Comparison of ENCODE assay signal across 8 cellular contexts in the genomic region with DNA sequence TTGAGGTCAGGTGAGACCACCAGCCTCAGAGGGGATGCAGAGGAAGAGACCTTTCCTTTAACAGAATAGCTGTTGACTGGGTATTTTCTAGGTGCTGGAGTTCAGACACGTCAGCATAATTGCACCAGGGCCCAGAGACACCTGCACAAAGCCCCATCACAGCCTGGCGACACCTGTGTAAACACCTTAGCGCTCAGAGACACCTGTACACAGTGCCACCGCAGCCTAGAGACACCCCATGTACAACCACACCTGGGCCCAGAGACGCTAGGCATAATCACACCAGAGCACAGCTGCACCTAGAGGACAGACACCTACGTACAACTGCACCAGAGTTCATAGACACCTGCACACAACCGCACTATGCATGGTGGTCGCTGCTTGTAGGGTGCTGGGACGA. TPM values are rescaled to one million over a fixed set of nuclear protein-coding genes. Genes with fewer than 3 reads are reported as not detected.
DNase-seq lines count a peak whose midpoint lies in the region; ATAC-seq, FAIRE-seq and TF ChIP-seq lines count a peak whose summit lies in the region.
"Had no signal": no experiment of that assay in that cellular context is flagged by ENCODE, and none has a peak within 500 bp of the region (broad histone marks: within the 10 kb centered on the region; RNA-seq: fewer than 3 reads in every experiment).

No MANE protein-coding gene starts in this region.

- H3K4me2 ChIP-seq in GM12878 (ENCODE audit: control insufficient read depth, insufficient read depth): peak overlapping the region; percentile 85
- peak overlapping the region; percentile 100 for H3K4me2 ChIP-seq in neural progenitor cell

- H3K9ac ChIP-seq in GM12878 (ENCODE audit: control insufficient read depth, insufficient read depth, low read length): peak overlapping the region; percentile 98
- peak overlapping the region; percentile 55 for H3K9ac ChIP-seq in neural progenitor cell

- no peak for TF ChIP-seq RAD21 in GM12878 (IDR thresholded peaks at IDR 0.05; ENCODE audit: insufficient read depth, low read depth, low read length)

- FAIRE-seq in GM12878 (lab: Jason Lieb, UNC): no peak

- BruUV-seq in GM12878 (replicated peaks; lab: Mats Ljungman, UMichigan): no TSS peak

- in situ Hi-C loops in GM12878 (cut with MboI): no loop called here

- H3K4me3 Mint-ChIP-seq in neural progenitor cell: peak overlapping the region; percentile 89

- ATAC-seq in GM12878: 0 out of 3 replicates have a peak, but pooled peaks have one; percentile 2

- H3K9me3 ChIP-seq in GM12878 (replicated peaks; ENCODE audit: control insufficient read depth, insufficient read depth, low read length) (no peaks in the 10 kb centered on the region), neural progenitor cell (ENCODE audit: low read depth) (no peaks in the 10 kb centered on the region)

- H3K4me1 Mint-ChIP-seq in neural progenitor cell: peaks cover 17% of the 10 kb centered on the region

- no peak for DNase-seq in GM06990 (ENCODE audit: extremely low read depth, insufficient read length)
- DNase-seq in NAMALWA (ENCODE audit: low spot score): peak; percentile 39
- DNase-seq in GM12878 (ENCODE audit: low read depth, low spot score): no peak
- no peak for DNase-seq in neural progenitor cell (ENCODE audit: low spot score)
- no peak for DNase-seq in NCI-H1694 treated with DMSO at 0.1 percent for 48 hours (lab: John Stamatoyannopoulos, UW)
- no peak for DNase-seq in NK-92 (lab: John Stamatoyannopoulos, UW; ENCODE audit: unreplicated experiment)
- no peak for DNase-seq in putamen (ENCODE audit: low spot score)
- DNase-seq: NCI-H1048 had no signal

- SMC1A ChIA-PET in GM12878 (lab: Charles Lee; ENCODE audit: uncharacterized antibody, unreplicated experiment): interaction anchor here (1.2 to 2.2 kb wide), 2 partner anchors 9 to 46 kb away, joined by 3 to 8 read pairs; no protein-coding TSS in a partner anchor

- RAD21 ChIA-PET in GM12878 (lab: Charles Lee; ENCODE audit: unreplicated experiment): interaction anchor here (1.6 to 2.9 kb wide), 2 partner anchors 9 to 447 kb away, joined by 4 to 12 read pairs; no protein-coding TSS in a partner anchor

- H3K36me3 ChIP-seq in GM06990 (ENCODE audit: control insufficient read depth, insufficient read depth, low read length): peaks cover 16% of the 10 kb centered on the region
- H3K36me3 ChIP-seq in GM12878 (ENCODE audit: control insufficient read depth in 2 of 2, insufficient read depth in 2 of 2, low read length in 1 of 2): peaks cover 5 to 27% of the 10 kb centered on the region in 2 experiments; a peak in 3 of 4 replicates
- H3K36me3 ChIP-seq in neural progenitor cell: peaks cover 4% of the 10 kb centered on the region

- H3K79me2 ChIP-seq in GM12878 (ENCODE audit: control insufficient read depth, insufficient read depth, low read length) (peaks cover 45% of the 10 kb centered on the region), neural progenitor cell (ENCODE audit: low read depth) (peaks cover 68% of the 10 kb centered on the region)

- CTCF ChIA-PET in GM12878 (lab: Yijun Ruan, JAX): interaction anchor here (0.8 to 1.6 kb wide), 2 partner anchors 10 to 463 kb away, joined by 3 to 6 read pairs; no protein-coding TSS in a partner anchor

- no peaks in the 10 kb centered on the region for H3F3A ChIP-seq in neural progenitor cell (ENCODE audit: low read depth)

- H3K4me1 ChIP-seq in GM12878 (ENCODE audit: control insufficient read depth, insufficient read depth, low read length): peaks cover 14% of the 10 kb centered on the region
- peaks cover 12% of the 10 kb centered on the region for H3K4me1 ChIP-seq in neural progenitor cell

- H2AFZ ChIP-seq in GM12878 (ENCODE audit: control insufficient read depth, low read depth, low read length) (no peak overlapping the region), neural progenitor cell (replicated peaks) (no peak overlapping the region)

- no peaks in the 10 kb centered on the region for H3K27me3 Mint-ChIP-seq in neural progenitor cell (ENCODE audit: insufficient read depth, low read depth)

- H3K4me3 ChIP-seq in GM06990 (replicated peaks; ENCODE audit: low read depth, low read length) (peak overlapping the region; percentile 99), GM12878 (peak overlapping the region; percentile 97), neural progenitor cell (peak overlapping the region; percentile 96)

- H3K36me3 Mint-ChIP-seq in neural progenitor cell: peaks cover 8% of the 10 kb centered on the region

- no peaks in the 10 kb centered on the region for H3K9me3 Mint-ChIP-seq in neural progenitor cell

- no peak for TF ChIP-seq EP300 in GM12878 (IDR thresholded peaks at IDR 0.05; ENCODE audit: borderline replicate concordance in 1 of 2, control insufficient read depth in 1 of 2, low read depth in 2 of 2, low read length in 2 of 2)

- H3K27ac Mint-ChIP-seq in neural progenitor cell: no peak overlapping the region

- 38% methylated on average over 9 of the region's 9 CpGs for WGBS in GM12878 (ENCODE audit: insufficient coverage, insufficient replicate concordance, low lambda C conversion rate, missing lambda C conversion rate)

- H3K27me3 ChIP-seq in GM06990 (replicated peaks; ENCODE audit: control insufficient read depth, insufficient read depth, low read length) (no peaks in the 10 kb centered on the region), GM12878 (replicated peaks in 1 of 2; ENCODE audit: control insufficient read depth in 2 of 2, insufficient read depth in 2 of 2, low read length in 1 of 2) (no peaks in the 10 kb centered on the region), neural progenitor cell (no peaks in the 10 kb centered on the region)

- TF ChIP-seq POLR2A in GM12878 (IDR thresholded peaks at IDR 0.05; ENCODE audit: low read depth, low read length): 0 out of 2 replicates have a peak, but pooled peaks have one; percentile 22

- 0 out of 2 replicates have a peak overlapping the region, but pooled peaks have one; percentile 88 for H3K27ac ChIP-seq in GM12878 (ENCODE audit: control insufficient read depth, insufficient read depth)
- no peak overlapping the region for H3K27ac ChIP-seq in neural progenitor cell

- POLR2A ChIA-PET in GM12878 (lab: Charles Lee): interaction anchor here (0.6 kb wide), 2 partner anchors 477 to 638 kb away, joined by 3 to 5 read pairs; no protein-coding TSS in a partner anchor

- H4K20me1 ChIP-seq in GM12878 (ENCODE audit: control insufficient read depth, insufficient read depth): no peaks in the 10 kb centered on the region
- H4K20me1 ChIP-seq in neural progenitor cell (ENCODE audit: low read depth): peaks cover 7% of the 10 kb centered on the region

- intact Hi-C loops in GM12878 (cut with micrococcal nuclease; ENCODE audit: unreplicated experiment): loop anchor here (5.0 kb wide), 1 partner anchor 576 kb away; no protein-coding TSS in a partner anchor

- TF ChIP-seq CTCF in GM06990 (IDR thresholded peaks at IDR 0.05; ENCODE audit: insufficient read depth, low read length, poor library complexity, severe bottlenecking): no peak
- no peak for TF ChIP-seq CTCF in GM12878 (IDR thresholded peaks at IDR 0.05 in 2 of 3, conservative IDR thresholded peaks at IDR 0.05 in 1 of 3; ENCODE audit: control insufficient read depth in 2 of 3, extremely low read depth in 1 of 3, insufficient read depth in 1 of 3, low read depth in 3 of 3, low read length in 3 of 3)
- no peak for TF ChIP-seq CTCF in neural progenitor cell (IDR thresholded peaks at IDR 0.05)

RNA-seq across cellular contexts. Expression of a gene that starts 1.0 kb away (rescaled TPM):
- total RNA-seq in GM12878 (2013; cell fraction: nucleolus; rRNA removed): 11.4 and 15.2 TPM in 2 replicates
- total RNA-seq in GM12878 (2014; rRNA removed): 32.9 and 33.0 TPM in 2 replicates
- 23.9 and 25.0 TPM in 2 replicates for total RNA-seq in GM12878 (2014; rRNA removed; fragmentation: Illumina TruSeq; extraction: Trizol)
- total RNA-seq in GM12878 (2021): 21.9 and 27.9 TPM in 2 replicates
- 7.7 TPM for polyA plus RNA-seq in GM12878 (2011; ENCODE audit: low read depth)
- 37.6 and 40.8 TPM in 2 replicates for polyA plus RNA-seq in GM12878 (2011; rRNA removed)
- polyA plus RNA-seq in GM12878 (2011; cell fraction: cytosol; rRNA removed): 22.8 and 25.4 TPM in 2 replicates
- polyA plus RNA-seq in GM12878 (2011; cell fraction: nucleus; rRNA removed): 33.0 and 37.2 TPM in 2 replicates
- 9.8 and 10.6 TPM in 2 replicates for polyA plus RNA-seq in GM12878 (2012)
- polyA plus RNA-seq in GM12878 (2014; fragmentation: Illumina TruSeq; extraction: Trizol): 31.6 and 32.5 TPM in 2 replicates
- polyA plus RNA-seq in GM12878 (2014; fragmentation: Nextera tagmentation; extraction: Ambion mirVana): 10 to 100 TPM; 15.1 to 20.5 TPM
- 32.7 and 36.4 TPM in 2 replicates for polyA plus RNA-seq in GM12878 (2014; rRNA removed)
- polyA plus RNA-seq in GM12878 (2016; fragmentation: Nextera tagmentation; extraction: Ambion mirVana): 10 to 100 TPM; 62.3 to 64.9 TPM
- polyA minus RNA-seq in GM12878 (2011; rRNA and poly(A)+ RNA removed): 17.2 and 23.7 TPM in 2 replicates
- polyA minus RNA-seq in GM12878 (2011; cell fraction: cytosol; rRNA and poly(A)+ RNA removed): 10.9 and 16.4 TPM in 2 replicates
- polyA minus RNA-seq in GM12878 (2011; cell fraction: nucleus; rRNA and poly(A)+ RNA removed): 6.8 and 9.8 TPM in 2 replicates
- total RNA-seq in neural progenitor cell (ENCODE audit: low replicate concordance): 32.3 and 32.6 TPM in 2 replicates

RNA-seq across cellular contexts. Expression of a gene that starts 1.1 kb away (rescaled TPM):
- 134 and 146 TPM in 2 replicates for total RNA-seq in GM12878 (2013; cell fraction: nucleolus; rRNA removed)
- total RNA-seq in GM12878 (2014; rRNA removed) (41.5 and 41.9 TPM in 2 replicates), GM12878 (2014; rRNA removed; fragmentation: Illumina TruSeq; extraction: Trizol) (27.8 and 28.9 TPM in 2 replicates), GM12878 (2021) (44.5 and 48.6 TPM in 2 replicates), neural progenitor cell (ENCODE audit: low replicate concordance) (37.5 and 45.1 TPM in 2 replicates)
- polyA plus RNA-seq in GM12878 (2011; ENCODE audit: low read depth): 19.5 TPM
- polyA plus RNA-seq in GM12878 (2011; rRNA removed) (9.6 and 13.1 TPM in 2 replicates), GM12878 (2014; fragmentation: Illumina TruSeq; extraction: Trizol) (35.9 and 37.5 TPM in 2 replicates), GM12878 (2014; fragmentation: Nextera tagmentation; extraction: Ambion mirVana) (1 to 10 TPM; 2.0 to 4.7 TPM), GM12878 (2014; rRNA removed) (40.7 and 46.2 TPM in 2 replicates), GM12878 (2016; fragmentation: Nextera tagmentation; extraction: Ambion mirVana) (10 to 100 TPM; 29.1 to 35.7 TPM)
- polyA plus RNA-seq in GM12878 (2011; cell fraction: cytosol; rRNA removed): 14.2 and 15.7 TPM in 2 replicates
- polyA plus RNA-seq in GM12878 (2011; cell fraction: nucleus; rRNA removed): 99.1 and 133 TPM in 2 replicates
- polyA plus RNA-seq in GM12878 (2012): 28.2 and 28.8 TPM in 2 replicates
- polyA minus RNA-seq in GM12878 (2011; rRNA and poly(A)+ RNA removed): 20.3 and 22.2 TPM in 2 replicates
- polyA minus RNA-seq in GM12878 (2011; cell fraction: cytosol; rRNA and poly(A)+ RNA removed): 7.1 and 7.3 TPM in 2 replicates
- polyA minus RNA-seq in GM12878 (2011; cell fraction: nucleus; rRNA and poly(A)+ RNA removed): 33.6 and 52.0 TPM in 2 replicates

RNA-seq across cellular contexts. Expression of a gene that starts 42.9 kb away (rescaled TPM):
- 17.0 and 18.9 TPM in 2 replicates for total RNA-seq in GM12878 (2013; cell fraction: nucleolus; rRNA removed)
- total RNA-seq in GM12878 (2014; rRNA removed) (0.11 and 0.60 TPM in 2 replicates), GM12878 (2014; rRNA removed; fragmentation: Illumina TruSeq; extraction: Trizol) (0.13 and 0.23 TPM in 2 replicates), GM12878 (2021) (0.61 and 1.4 TPM in 2 replicates), neural progenitor cell (ENCODE audit: low replicate concordance) (0.92 and 9.5 TPM in 2 replicates)
- 1.1 TPM for polyA plus RNA-seq in GM12878 (2011; ENCODE audit: low read depth)
- polyA plus RNA-seq in GM12878 (2011; rRNA removed) (0.14 and 0.35 TPM in 2 replicates), GM12878 (2014; fragmentation: Illumina TruSeq; extraction: Trizol) (0.13 and 1.3 TPM in 2 replicates), GM12878 (2014; fragmentation: Nextera tagmentation; extraction: Ambion mirVana) (under 1 TPM; 0.04 to 0.19 TPM), GM12878 (2014; rRNA removed) (0.32 and 0.55 TPM in 2 replicates), GM12878 (2016; fragmentation: Nextera tagmentation; extraction: Ambion mirVana) (under 1 TPM; 0.28 to 0.43 TPM)
- polyA plus RNA-seq in GM12878 (2011; cell fraction: cytosol; rRNA removed): 0.75 and 0.90 TPM in 2 replicates
- polyA plus RNA-seq in GM12878 (2011; cell fraction: nucleus; rRNA removed): 10.7 and 12.7 TPM in 2 replicates
- 1.2 and 2.1 TPM in 2 replicates for polyA plus RNA-seq in GM12878 (2012)
- polyA minus RNA-seq in GM12878 (2011; rRNA and poly(A)+ RNA removed): 0.51 and 1.4 TPM in 2 replicates
- 0.62 TPM in 1 of 2 replicates, not detected in the other for polyA minus RNA-seq in GM12878 (2011; cell fraction: cytosol; rRNA and poly(A)+ RNA removed)
- polyA minus RNA-seq in GM12878 (2011; cell fraction: nucleus; rRNA and poly(A)+ RNA removed): 3.2 and 3.3 TPM in 2 replicates
